19 cellular contexts compared by ENCODE assay signal in genomic region chr14:63656194-63656593, GRCh38.
"Had no signal": no experiment of that assay in that cellular context is flagged by ENCODE, and none has a peak within 500 bp of the region (broad histone marks: within the 10 kb centered on the region; RNA-seq: fewer than 3 reads in every experiment).

No MANE protein-coding gene starts in this region.

- H3K9me3 Mint-ChIP-seq: activated naive CD4-positive, alpha-beta T cell treated with anti-CD3 and anti-CD28 coated beads, Interleukin-2, amount 10 ng/mL, durations not matched to agents 7 days and 5 days; activated T-helper 2 cell treated with anti-CD3 and anti-CD28 coated beads, Interferon-gamma antibody, Interleukin-2, Interleukin-4, amounts not matched to agents 10 μg/mL and 5 μg/mL and 100 μg/mL, durations not matched to agents 14 hours and 24 hours and 36 hours; nephron progenitor cell had no signal

- DNase-seq: activated CD4-positive, alpha-beta T cell treated with anti-CD3 and anti-CD28 coated beads, Interleukin-2, amount 50 U/mL, for 1 hour; activated CD4-positive, CD25-positive, alpha-beta regulatory T cell; activated naive CD4-positive, alpha-beta T cell treated with anti-CD3 and anti-CD28 coated beads, Interleukin-2, amount 10 ng/mL, durations not matched to agents 7 days and 5 days; activated T-cell treated with anti-CD3 and anti-CD28 coated beads for 4 hours; adrenal gland; caudate nucleus; colonic mucosa; effector CD8-positive, alpha-beta T cell; heart right ventricle; left ventricle myocardium inferior; mesenchymal stem cell; nephron progenitor cell; psoas muscle; spleen; stimulated activated CD4-positive, alpha-beta T cell treated with anti-CD3 and anti-CD28 coated beads, Interleukin-1b, Interleukin-23, amount 100 ng/mL, for 48 hours; stimulated activated naive CD4-positive, alpha-beta T cell; substantia nigra had no signal

- H3K27me3 Mint-ChIP-seq: activated naive CD4-positive, alpha-beta T cell treated with anti-CD3 and anti-CD28 coated beads, Interleukin-2, amount 10 ng/mL, durations not matched to agents 7 days and 5 days had no signal

- H3K4me1 Mint-ChIP-seq: nephron progenitor cell had no signal

- ATAC-seq: heart right ventricle, psoas muscle, sciatic nerve had no signal

- H3K4me1 ChIP-seq: adrenal gland, colonic mucosa, left ventricle myocardium inferior, psoas muscle had no signal

- H3K27ac Mint-ChIP-seq: activated naive CD4-positive, alpha-beta T cell treated with anti-CD3 and anti-CD28 coated beads, Interleukin-2, amount 10 ng/mL, durations not matched to agents 7 days and 5 days; activated T-helper 2 cell treated with anti-CD3 and anti-CD28 coated beads, Interferon-gamma antibody, Interleukin-2, Interleukin-4, amounts not matched to agents 10 μg/mL and 5 μg/mL and 100 μg/mL, durations not matched to agents 14 hours and 24 hours and 36 hours had no signal

- H3K36me3 ChIP-seq: adrenal gland, colonic mucosa had no signal

- H3K4me3 Mint-ChIP-seq: activated naive CD4-positive, alpha-beta T cell treated with anti-CD3 and anti-CD28 coated beads, Interleukin-2, amount 10 ng/mL, durations not matched to agents 7 days and 5 days; nephron progenitor cell had no signal

- H3K4me3 ChIP-seq: adrenal gland, colonic mucosa, heart right ventricle, left ventricle myocardium inferior, psoas muscle, spleen had no signal

- H3K27ac ChIP-seq: adrenal gland, colonic mucosa, heart right ventricle, left ventricle myocardium inferior, psoas muscle, spleen had no signal

- H3K9me3 ChIP-seq: adrenal gland, colonic mucosa, heart right ventricle, left ventricle myocardium inferior, psoas muscle, spleen had no signal

- H3K27me3 ChIP-seq: adrenal gland, colonic mucosa, heart right ventricle, spleen had no signal
